Comparison of ENCODE assay signal across 10 cellular contexts in genomic region chr13:40452038-40452666, GRCh38.
DNase-seq lines count a peak whose midpoint lies in the region; ATAC-seq and TF ChIP-seq lines count a peak whose summit lies in the region.
"Had no signal": no experiment of that assay in that cellular context is flagged by ENCODE, and none has a peak within 500 bp of the region (broad histone marks: within the 10 kb centered on the region; RNA-seq: fewer than 3 reads in every experiment).

No MANE protein-coding gene starts in this region.

- H3K4me1 Mint-ChIP-seq in activated T-helper 17 cell treated with anti-CD3 and anti-CD28 coated beads, Interleukin-2, amount 50 U/mL, for 72 hours = no peaks in the 10 kb centered on the region

- H3K4me3 ChIP-seq in left lung (no peak overlapping the region), tibial artery (no peak overlapping the region)

- H3K27ac ChIP-seq in left lung (no peak overlapping the region), tibial artery (peak overlapping the region; percentile 56 to 58)

- DNase-seq in activated CD8-positive, alpha-beta memory T cell treated with anti-CD3 and anti-CD28 coated beads, Interleukin-2, amount 50 U/mL, for 48 hours = peak; percentile 32
- DNase-seq in activated CD8-positive, alpha-beta memory T cell treated with anti-CD3 and anti-CD28 coated beads, Interleukin-2, amount 50 U/mL, for 4 hours = no peak
- DNase-seq in left lung (no peak), tibial artery (no peak), cerebellum (ENCODE audit: low spot score) (no peak), SHP77 treated with DMSO at 0.1 percent for 48 hours (lab: John Stamatoyannopoulos, UW) (no peak), activated gamma-delta T cell treated with Interleukin-2 at 50 U/mL for 16 hours (no peak)
- DNase-seq: activated naive CD8-positive, alpha-beta T cell treated with anti-CD3 and anti-CD28 coated beads, Interleukin-2, amount 10 ng/mL, durations not matched to agents 7 days and 5 days; COR-L47 had no signal

- H3K9me3 Mint-ChIP-seq in activated T-helper 17 cell treated with anti-CD3 and anti-CD28 coated beads, Interleukin-2, amount 50 U/mL, for 72 hours = no peaks in the 10 kb centered on the region

- H3K4me1 ChIP-seq in left lung = no peaks in the 10 kb centered on the region
- peaks cover 0 to 25% (median 22%) of the 10 kb centered on the region in 4 donors for H3K4me1 ChIP-seq in tibial artery

- intact Hi-C loops in left lung (cut with DNase I) = no loop called here
- intact Hi-C loops in tibial artery (cut with DNase I; ENCODE audit: low total_unique reads) = no loop called here

- no peaks in the 10 kb centered on the region for H3K27me3 Mint-ChIP-seq in activated T-helper 17 cell treated with anti-CD3 and anti-CD28 coated beads, Interleukin-2, amount 50 U/mL, for 72 hours
- H3K27me3 Mint-ChIP-seq: activated naive CD8-positive, alpha-beta T cell treated with anti-CD3 and anti-CD28 coated beads, Interleukin-2, amount 10 ng/mL, durations not matched to agents 7 days and 5 days had no signal

- H3K27ac Mint-ChIP-seq in activated T-helper 17 cell treated with anti-CD3 and anti-CD28 coated beads, Interleukin-2, amount 50 U/mL, for 72 hours = peak overlapping the region; percentile 37
- H3K27ac Mint-ChIP-seq: activated naive CD8-positive, alpha-beta T cell treated with anti-CD3 and anti-CD28 coated beads, Interleukin-2, amount 10 ng/mL, durations not matched to agents 7 days and 5 days had no signal

- no peak for TF ChIP-seq CTCF in left lung (IDR thresholded peaks at IDR 0.05)
- no peak for TF ChIP-seq CTCF in tibial artery (IDR thresholded peaks at IDR 0.05)

- H3K4me3 Mint-ChIP-seq in activated T-helper 17 cell treated with anti-CD3 and anti-CD28 coated beads, Interleukin-2, amount 50 U/mL, for 72 hours = no peak overlapping the region
- H3K4me3 Mint-ChIP-seq: activated naive CD8-positive, alpha-beta T cell treated with anti-CD3 and anti-CD28 coated beads, Interleukin-2, amount 10 ng/mL, durations not matched to agents 7 days and 5 days had no signal

- no peaks in the 10 kb centered on the region for H3K36me3 Mint-ChIP-seq in activated T-helper 17 cell treated with anti-CD3 and anti-CD28 coated beads, Interleukin-2, amount 50 U/mL, for 72 hours (ENCODE audit: low read depth)

- H3K9me3 ChIP-seq in left lung = no peaks in the 10 kb centered on the region
- H3K9me3 ChIP-seq in tibial artery = no peaks in the 10 kb centered on the region

- H3K36me3 ChIP-seq in left lung (no peaks in the 10 kb centered on the region), tibial artery (no peaks in the 10 kb centered on the region)

- H3K27me3 ChIP-seq in left lung (no peaks in the 10 kb centered on the region), tibial artery (no peaks in the 10 kb centered on the region)

- ATAC-seq in activated T-helper 17 cell treated with anti-CD3 and anti-CD28 coated beads, Interleukin-2, amount 50 U/mL, for 72 hours (replicated peaks) = peak; percentile 52
- peak; percentile 57 for ATAC-seq in left lung

Comparison
In these comparisons a context has a peak if more than half of its experiments do, and no peak if none do; other contexts are left out.
1. H3K27ac ChIP-seq: peak in tibial artery (2 of 2); none in left lung (0 of 2).